In genomic region chr1:16237343-16237830, GRCh38 we compare ENCODE assay signal across 8 cellular contexts. TPM values are rescaled to one million over a fixed set of nuclear protein-coding genes. Genes with fewer than 3 reads are reported as not detected.
DNase-seq lines count a peak whose midpoint lies in the region; ATAC-seq lines count a peak whose summit lies in the region.

No MANE protein-coding gene starts in this region.

- H3K36me3 Mint-ChIP-seq in activated CD8-positive, alpha-beta T cell treated with anti-CD3 and anti-CD28 coated beads, Interleukin-2, amount 10 ng/mL, durations not matched to agents 7 days and 5 days (ENCODE audit: low read depth): no peaks in the 10 kb centered on the region

- POLR2A ChIA-PET in activated CD8-positive, alpha-beta T cell treated with anti-CD3 and anti-CD28 coated beads, Interleukin-2, amount 10 ng/mL, durations not matched to agents 7 days and 5 days (lab: Charles Lee): interaction anchor here (1.1 to 3.4 kb wide), 2 partner anchors 20 to 31 kb away, joined by 3 to 16 read pairs; no protein-coding TSS in a partner anchor

- H3K36me3 ChIP-seq in iPS-18a (ENCODE audit: control insufficient read depth, low read depth, low read length) (no peaks in the 10 kb centered on the region), subcutaneous abdominal adipose tissue (ENCODE audit: control insufficient read depth in 5 of 5, insufficient read depth in 5 of 5, low read length in 5 of 5) (peaks cover 0 to 7% (median 0%) of the 10 kb centered on the region in 5 donors)

- peaks cover 5% of the 10 kb centered on the region for H3K27me3 ChIP-seq in iPS-18a (ENCODE audit: control insufficient read depth, insufficient read depth, low read length)
- H3K27me3 ChIP-seq in subcutaneous abdominal adipose tissue (ENCODE audit: control insufficient read depth in 5 of 5, insufficient read depth in 4 of 5, low read length in 5 of 5): no peaks in the 10 kb centered on the region

- peak overlapping the region; percentile 1 for H3K27ac ChIP-seq in iPS-18a (ENCODE audit: low read length)
- H3K27ac ChIP-seq in subcutaneous abdominal adipose tissue (ENCODE audit: low read depth, low read length): peak overlapping the region; percentile 41

- H3K4me1 Mint-ChIP-seq in activated CD8-positive, alpha-beta T cell treated with anti-CD3 and anti-CD28 coated beads, Interleukin-2, amount 10 ng/mL, durations not matched to agents 7 days and 5 days (ENCODE audit: low read depth): peaks cover 34% of the 10 kb centered on the region

- peak overlapping the region; percentile 84 for H3K4me3 Mint-ChIP-seq in activated CD8-positive, alpha-beta T cell treated with anti-CD3 and anti-CD28 coated beads, Interleukin-2, amount 10 ng/mL, durations not matched to agents 7 days and 5 days

- H3K4me3 ChIP-seq in iPS-18a (ENCODE audit: low read length) (peak overlapping the region; percentile 77), subcutaneous abdominal adipose tissue (ENCODE audit: low read depth in 1 of 5, low read length in 5 of 5) (peak overlapping the region; percentile 31 to 77 (median 71))

- ATAC-seq in activated CD8-positive, alpha-beta T cell treated with anti-CD3 and anti-CD28 coated beads, Interleukin-2, amount 10 ng/mL, durations not matched to agents 7 days and 5 days: no peak
- no peak for ATAC-seq in GM21619 (IDR thresholded peaks at IDR 0.05; ENCODE audit: unreplicated experiment)
- ATAC-seq in HG03442 (IDR thresholded peaks at IDR 0.05; ENCODE audit: unreplicated experiment): no peak

- H3K9me3 ChIP-seq in iPS-18a (ENCODE audit: control insufficient read depth, low read depth, low read length) (no peaks in the 10 kb centered on the region), subcutaneous abdominal adipose tissue (ENCODE audit: control insufficient read depth in 5 of 5, low read length in 5 of 5) (no peaks in the 10 kb centered on the region)

- CTCF ChIA-PET in activated CD8-positive, alpha-beta T cell treated with anti-CD3 and anti-CD28 coated beads, Interleukin-2, amount 10 ng/mL, durations not matched to agents 7 days and 5 days (lab: Charles Lee): interaction anchor here (0.7 to 4.4 kb wide), 6 partner anchors 11 to 422 kb away, joined by 3 to 17 read pairs (median 4); partner anchors contain the start of gene FAM131C

- H3K9ac ChIP-seq in iPS-18a (ENCODE audit: low read length) (peak overlapping the region; percentile 61), subcutaneous abdominal adipose tissue (ENCODE audit: low read length in 5 of 5) (peak overlapping the region; percentile 52 to 80 (median 70))

- DNase-seq in DMS53 (lab: John Stamatoyannopoulos, UW) (peak; percentile 64), DMS53 treated with DMSO at 0.1 percent for 48 hours (lab: John Stamatoyannopoulos, UW; ENCODE audit: unreplicated experiment) (no peak), NCI-H2107 (lab: John Stamatoyannopoulos, UW) (no peak)
- DNase-seq in activated CD8-positive, alpha-beta T cell treated with anti-CD3 and anti-CD28 coated beads, Interleukin-2, amount 10 ng/mL, durations not matched to agents 7 days and 5 days: no peak

- no peaks in the 10 kb centered on the region for H3K9me3 Mint-ChIP-seq in activated CD8-positive, alpha-beta T cell treated with anti-CD3 and anti-CD28 coated beads, Interleukin-2, amount 10 ng/mL, durations not matched to agents 7 days and 5 days (ENCODE audit: insufficient read depth)

- peak overlapping the region; percentile 87 for H3K27ac Mint-ChIP-seq in activated CD8-positive, alpha-beta T cell treated with anti-CD3 and anti-CD28 coated beads, Interleukin-2, amount 10 ng/mL, durations not matched to agents 7 days and 5 days

- H3K27me3 Mint-ChIP-seq in activated CD8-positive, alpha-beta T cell treated with anti-CD3 and anti-CD28 coated beads, Interleukin-2, amount 10 ng/mL, durations not matched to agents 7 days and 5 days (ENCODE audit: low read depth): no peaks in the 10 kb centered on the region

- H3K4me1 ChIP-seq in iPS-18a (ENCODE audit: control insufficient read depth, low read depth, low read length) (peaks cover 5% of the 10 kb centered on the region), subcutaneous abdominal adipose tissue (ENCODE audit: control insufficient read depth in 5 of 5, insufficient read depth in 5 of 5, low read length in 5 of 5) (peaks cover 0 to 18% (median 16%) of the 10 kb centered on the region in 5 donors)

RNA-seq across cellular contexts. Expression of gene CPLANE2, which starts 0.4 kb away (rescaled TPM):
- total RNA-seq in activated CD8-positive, alpha-beta T cell treated with anti-CD3 and anti-CD28 coated beads, Interleukin-2, amount 10 ng/mL, durations not matched to agents 7 days and 5 days: 1 to 10 TPM; 5.1 to 6.1 TPM

RNA-seq across cellular contexts. Expression of gene ARHGEF19, which starts 24.9 kb away (rescaled TPM):
- 10 to 100 TPM; 11.4 to 11.9 TPM for total RNA-seq in activated CD8-positive, alpha-beta T cell treated with anti-CD3 and anti-CD28 coated beads, Interleukin-2, amount 10 ng/mL, durations not matched to agents 7 days and 5 days
